Comparison of ENCODE assay signal across 16 cellular contexts in genomic region chr5:123811771-123812170, GRCh38.
DNase-seq lines count a peak whose midpoint lies in the region; ATAC-seq and TF ChIP-seq lines count a peak whose summit lies in the region.
"Had no signal": no experiment of that assay in that cellular context is flagged by ENCODE, and none has a peak within 500 bp of the region (broad histone marks: within the 10 kb centered on the region; RNA-seq: fewer than 3 reads in every experiment).

No MANE protein-coding gene starts in this region.

- POLR2A ChIA-PET in A673 (lab: Charles Lee; ENCODE audit: low non-redundant PET), result no interaction called here
- POLR2A ChIA-PET in naive thymus-derived CD8-positive, alpha-beta T cell (lab: Charles Lee), result no interaction called here

- CTCF ChIA-PET in A673 (lab: Charles Lee), result no interaction called here

- peaks cover 2% of the 10 kb centered on the region for H3K27me3 Mint-ChIP-seq in glutamatergic neuron (ENCODE audit: unreplicated experiment)
- peaks cover 0 to 3% (median 0%) of the 10 kb centered on the region in 5 donors for H3K27me3 Mint-ChIP-seq in naive thymus-derived CD8-positive, alpha-beta T cell

- no peak for TF ChIP-seq CTCF in A673 (conservative IDR thresholded peaks at IDR 0.05; ENCODE audit: low read depth, low read length)
- no peak for TF ChIP-seq CTCF in glutamatergic neuron (IDR thresholded peaks at IDR 0.05; ENCODE audit: partially characterized antibody, unreplicated experiment)
- TF ChIP-seq CTCF in upper lobe of right lung (IDR thresholded peaks at IDR 0.05), result no peak

- H3K27me3 ChIP-seq in A673 (replicated peaks; ENCODE audit: insufficient read depth, low read depth, low read length, poor library complexity), result no peaks in the 10 kb centered on the region
- no peaks in the 10 kb centered on the region for H3K27me3 ChIP-seq in HAP-1 (ENCODE audit: low read depth)
- H3K27me3 ChIP-seq in upper lobe of right lung, result no peaks in the 10 kb centered on the region

- H3K4me3 ChIP-seq in A673 (ENCODE audit: low read depth, low read length, poor library complexity, severe bottlenecking) (no peak overlapping the region), HAP-1 (no peak overlapping the region), upper lobe of right lung (no peak overlapping the region)

- H3K4me3 Mint-ChIP-seq in glutamatergic neuron (ENCODE audit: unreplicated experiment), result peak overlapping the region; percentile 21
- H3K4me3 Mint-ChIP-seq in naive thymus-derived CD8-positive, alpha-beta T cell, result no peak overlapping the region
- H3K4me3 Mint-ChIP-seq: CD14-positive monocyte, IgD-negative memory B cell had no signal

- no peaks in the 10 kb centered on the region for H3K9me3 ChIP-seq in A673 (ENCODE audit: low read depth, low read length, poor library complexity, severe bottlenecking)
- no peaks in the 10 kb centered on the region for H3K9me3 ChIP-seq in HAP-1
- H3K9me3 ChIP-seq in upper lobe of right lung, result no peaks in the 10 kb centered on the region

- in situ Hi-C loops in HAP-1 (cut with MboI; ENCODE audit: low sequenced_read_pairs), result no loop called here

- DNase-seq in A673 (ENCODE audit: low spot score) (peak; percentile 31), HAP-1 (ENCODE audit: low spot score in 2 of 2) (peak; percentile 45 to 94), NCI-H82 (lab: John Stamatoyannopoulos, UW) (peak; percentile 27), glutamatergic neuron (no peak), upper lobe of right lung (no peak)
- DNase-seq in naive thymus-derived CD8-positive, alpha-beta T cell, result no peak
- DNase-seq: DMS153, EL, NCI-H1417, NCI-H187 treated with DMSO at 0.1 percent for 48 hours, SHP77 had no signal

- BruUV-seq in A673 (replicated peaks; lab: Mats Ljungman, UMichigan), result no TSS peak

- intact Hi-C loops in A673 (cut with micrococcal nuclease; ENCODE audit: unreplicated experiment), result loop anchor here (5.0 kb wide), 1 partner anchor 61 kb away; no protein-coding TSS in a partner anchor
- intact Hi-C loops in upper lobe of right lung (cut with DNase I), result no loop called here

- no peak overlapping the region for H3K27ac ChIP-seq in A673 (ENCODE audit: low read depth, low read length, poor library complexity, severe bottlenecking)
- no peak overlapping the region for H3K27ac ChIP-seq in upper lobe of right lung

- no peak for ATAC-seq in upper lobe of right lung
- no peak for ATAC-seq in HG03025 (IDR thresholded peaks at IDR 0.05; ENCODE audit: low FRiP score, unreplicated experiment)
- no peak for ATAC-seq in GM21447 (IDR thresholded peaks at IDR 0.05; ENCODE audit: unreplicated experiment)
- ATAC-seq in naive thymus-derived CD8-positive, alpha-beta T cell, result no peak
- ATAC-seq: SK-N-SH treated with all-trans-retinoic acid at 6 μM for 48 hours had no signal

- peak overlapping the region; percentile 18 for H3K27ac Mint-ChIP-seq in glutamatergic neuron (ENCODE audit: unreplicated experiment)
- H3K27ac Mint-ChIP-seq in naive thymus-derived CD8-positive, alpha-beta T cell, result no peak overlapping the region
- H3K27ac Mint-ChIP-seq: CD14-positive monocyte, IgD-negative memory B cell had no signal

- H3K9me3 Mint-ChIP-seq in glutamatergic neuron (ENCODE audit: unreplicated experiment), result peaks cover 2% of the 10 kb centered on the region
- H3K9me3 Mint-ChIP-seq in naive thymus-derived CD8-positive, alpha-beta T cell, result peaks cover 0 to 6% (median 0%) of the 10 kb centered on the region in 9 donors
- H3K9me3 Mint-ChIP-seq: CD14-positive monocyte had no signal

- H3K36me3 ChIP-seq in A673 (ENCODE audit: insufficient read depth, low read length, poor library complexity, severe bottlenecking) (no peaks in the 10 kb centered on the region), HAP-1 (replicated peaks) (no peaks in the 10 kb centered on the region), upper lobe of right lung (no peaks in the 10 kb centered on the region)

- H3K36me3 Mint-ChIP-seq in glutamatergic neuron (ENCODE audit: unreplicated experiment), result no peaks in the 10 kb centered on the region
- no peaks in the 10 kb centered on the region for H3K36me3 Mint-ChIP-seq in naive thymus-derived CD8-positive, alpha-beta T cell
- H3K36me3 Mint-ChIP-seq: CD14-positive monocyte, IgD-negative memory B cell had no signal

- H3K4me1 Mint-ChIP-seq in glutamatergic neuron (ENCODE audit: low read depth, unreplicated experiment), result peaks cover 64% of the 10 kb centered on the region
- peaks cover 0 to 3% (median 0%) of the 10 kb centered on the region in 4 donors for H3K4me1 Mint-ChIP-seq in naive thymus-derived CD8-positive, alpha-beta T cell

- H3K4me1 ChIP-seq in A673 (ENCODE audit: insufficient read depth, low read length, poor library complexity, severe bottlenecking) (peaks cover 82% of the 10 kb centered on the region), HAP-1 (peaks cover 81% of the 10 kb centered on the region), upper lobe of right lung (peaks cover 14% of the 10 kb centered on the region)

Comparison
In these comparisons a context has a peak if more than half of its experiments do, and no peak if none do; other contexts are left out.
1. DNase-seq: peak in A673 (single experiment), HAP-1 (2 of 2) and NCI-H82 (single experiment); none in glutamatergic neuron (single experiment), upper lobe of right lung (single experiment) and naive thymus-derived CD8-positive, alpha-beta T cell (0 of 10).